ENCODE assay signal across 1 cellular context in the genomic region with DNA sequence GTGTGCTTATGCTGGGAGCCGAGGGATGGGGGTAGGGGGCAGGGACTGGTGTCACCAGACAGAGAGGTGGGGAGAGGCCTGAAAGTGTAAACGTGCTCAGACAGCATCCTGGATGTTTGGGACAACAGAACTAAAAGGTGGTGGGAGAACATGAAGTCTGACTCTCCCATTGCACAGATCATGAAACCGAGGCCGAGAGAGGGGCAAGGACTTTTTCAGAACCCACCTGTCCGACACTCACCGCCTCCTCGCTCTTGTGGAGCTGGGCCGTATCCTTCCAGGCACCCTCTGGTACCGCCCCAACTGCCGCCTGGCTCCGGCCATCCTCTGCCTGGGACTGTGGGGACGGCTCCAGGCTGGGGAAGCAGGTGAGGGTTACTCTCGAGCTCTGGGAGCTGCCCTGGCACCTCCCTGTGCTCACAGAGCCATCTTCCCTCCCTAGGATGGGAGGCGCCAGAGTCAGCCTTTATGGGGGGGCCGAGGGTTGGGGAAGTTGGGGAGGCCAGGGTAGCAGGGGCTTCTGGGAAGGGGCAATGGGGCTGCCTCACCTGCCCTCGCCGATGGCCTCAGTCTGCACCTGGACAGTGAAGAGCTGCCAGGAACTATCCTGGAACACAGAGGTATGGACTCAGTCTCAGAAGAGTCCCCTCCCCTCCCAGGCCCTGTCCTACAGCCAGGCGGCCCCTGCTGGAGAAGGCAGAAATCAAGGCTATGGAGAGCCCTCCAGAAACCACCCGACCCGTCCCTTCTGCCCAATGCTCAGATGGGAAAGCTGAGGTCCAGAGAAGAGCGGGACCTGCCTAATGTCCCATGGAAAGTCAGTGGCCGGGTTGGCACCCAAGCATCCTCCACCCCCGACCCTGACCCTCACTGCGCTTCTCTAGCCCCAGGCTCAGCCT.
TF ChIP-seq lines count a peak whose summit lies in the region.

No MANE protein-coding gene starts in this region.

TF ChIP-seq in H1, 55 proteins besides CTCF, POLR2A, EP300 and RAD21:
- TF ChIP-seq SAP30 (IDR thresholded peaks at IDR 0.05; ENCODE audit: insufficient read depth, insufficient replicate concordance, low read length): no peak
- TF ChIP-seq KDM1A (IDR thresholded peaks at IDR 0.05; ENCODE audit: borderline replicate concordance, low read length): peak; percentile 80; the same call in 1 of the 2 replicates
- TF ChIP-seq, protein P1, sequence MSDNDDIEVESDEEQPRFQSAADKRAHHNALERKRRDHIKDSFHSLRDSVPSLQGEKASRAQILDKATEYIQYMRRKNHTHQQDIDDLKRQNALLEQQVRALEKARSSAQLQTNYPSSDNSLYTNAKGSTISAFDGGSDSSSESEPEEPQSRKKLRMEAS (IDR thresholded peaks at IDR 0.05): no peak
- TF ChIP-seq, protein P2, sequence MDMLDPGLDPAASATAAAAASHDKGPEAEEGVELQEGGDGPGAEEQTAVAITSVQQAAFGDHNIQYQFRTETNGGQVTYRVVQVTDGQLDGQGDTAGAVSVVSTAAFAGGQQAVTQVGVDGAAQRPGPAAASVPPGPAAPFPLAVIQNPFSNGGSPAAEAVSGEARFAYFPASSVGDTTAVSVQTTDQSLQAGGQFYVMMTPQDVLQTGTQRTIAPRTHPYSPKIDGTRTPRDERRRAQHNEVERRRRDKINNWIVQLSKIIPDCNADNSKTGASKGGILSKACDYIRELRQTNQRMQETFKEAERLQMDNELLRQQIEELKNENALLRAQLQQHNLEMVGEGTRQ (IDR thresholded peaks at IDR 0.05; ENCODE audit: low read length): no peak
- peak in 1 of 2 experiments; percentile 61; a peak in 1 of 4 replicates for TF ChIP-seq HDAC2 (IDR thresholded peaks at IDR 0.05; ENCODE audit: borderline replicate concordance in 1 of 2, low read depth in 2 of 2, low read length in 2 of 2)
- TF ChIP-seq TBP (IDR thresholded peaks at IDR 0.05; ENCODE audit: low read depth, low read length): no peak
- TF ChIP-seq KDM5A (IDR thresholded peaks at IDR 0.05; ENCODE audit: low read length): no peak
- TF ChIP-seq NRF1 (IDR thresholded peaks at IDR 0.05; ENCODE audit: low read depth, low read length): no peak
- no peak for TF ChIP-seq SRF (IDR thresholded peaks at IDR 0.05; ENCODE audit: low read depth, low read length)
- TF ChIP-seq KDM4A (IDR thresholded peaks at IDR 0.05; ENCODE audit: low read depth, low read length, severe bottlenecking): no peak
- no peak for TF ChIP-seq RBBP5 (IDR thresholded peaks at IDR 0.05; ENCODE audit: borderline replicate concordance, low read depth, low read length)
